ENCODE assay signal across 5 cellular contexts in the genomic region with DNA sequence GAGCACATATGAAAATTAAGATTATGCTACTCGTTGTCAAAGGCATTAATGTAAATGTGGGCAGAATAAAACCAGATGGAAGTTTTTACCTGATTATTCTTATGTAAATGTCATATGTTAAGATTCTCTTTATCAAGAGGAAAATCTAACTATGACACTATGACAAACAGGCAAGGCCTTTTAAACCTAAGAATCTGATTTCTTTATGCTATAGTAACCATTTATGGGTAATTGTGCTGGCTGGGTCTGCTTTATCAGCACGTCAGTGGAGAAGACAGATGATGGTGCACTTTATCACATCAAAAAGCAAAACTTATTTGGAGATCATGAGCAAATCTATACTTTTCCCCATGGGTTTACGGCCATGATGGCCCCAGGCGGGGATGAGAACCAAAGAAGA.
"Had no signal": no experiment of that assay in that cellular context is flagged by ENCODE, and none has a peak within 500 bp of the region (broad histone marks: within the 10 kb centered on the region; RNA-seq: fewer than 3 reads in every experiment).

No MANE protein-coding gene starts in this region.

- H3K4me3 ChIP-seq: K562 had no signal

- DNase-seq: IMR-90, KBM-7 had no signal

- H3K27ac ChIP-seq: HL-60 had no signal

- ATAC-seq: HepG2, K562 had no signal
